In the genomic region with DNA sequence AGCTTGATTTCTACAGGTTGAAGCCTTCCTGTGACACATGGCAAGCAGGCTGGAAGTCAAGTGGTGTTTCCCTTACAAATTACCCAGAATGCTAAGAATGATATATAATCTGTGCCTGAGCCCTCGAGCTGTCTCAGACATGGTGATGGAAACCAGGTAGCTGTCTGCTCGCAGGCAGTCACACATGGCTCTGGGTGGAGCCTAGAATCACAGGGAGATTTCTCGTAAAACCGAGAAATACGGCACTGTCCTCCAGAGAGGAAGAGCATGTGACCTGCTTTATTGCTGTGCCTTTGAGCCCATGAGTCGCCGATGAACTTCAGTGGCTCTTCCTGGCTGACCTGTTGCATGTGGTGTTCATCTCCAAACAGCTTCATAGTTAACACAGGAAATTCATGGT, we compare ENCODE assay signal across 1 cellular context.
TF ChIP-seq lines count a peak whose summit lies in the region.

No MANE protein-coding gene starts in this region.

TF ChIP-seq in GM23338, 12 proteins besides CTCF, POLR2A, EP300 and RAD21 (continued from another document):
- TF ChIP-seq EZH2 (IDR thresholded peaks at IDR 0.05; ENCODE audit: low read depth, unreplicated experiment): no peak
- TF ChIP-seq, protein P1, sequence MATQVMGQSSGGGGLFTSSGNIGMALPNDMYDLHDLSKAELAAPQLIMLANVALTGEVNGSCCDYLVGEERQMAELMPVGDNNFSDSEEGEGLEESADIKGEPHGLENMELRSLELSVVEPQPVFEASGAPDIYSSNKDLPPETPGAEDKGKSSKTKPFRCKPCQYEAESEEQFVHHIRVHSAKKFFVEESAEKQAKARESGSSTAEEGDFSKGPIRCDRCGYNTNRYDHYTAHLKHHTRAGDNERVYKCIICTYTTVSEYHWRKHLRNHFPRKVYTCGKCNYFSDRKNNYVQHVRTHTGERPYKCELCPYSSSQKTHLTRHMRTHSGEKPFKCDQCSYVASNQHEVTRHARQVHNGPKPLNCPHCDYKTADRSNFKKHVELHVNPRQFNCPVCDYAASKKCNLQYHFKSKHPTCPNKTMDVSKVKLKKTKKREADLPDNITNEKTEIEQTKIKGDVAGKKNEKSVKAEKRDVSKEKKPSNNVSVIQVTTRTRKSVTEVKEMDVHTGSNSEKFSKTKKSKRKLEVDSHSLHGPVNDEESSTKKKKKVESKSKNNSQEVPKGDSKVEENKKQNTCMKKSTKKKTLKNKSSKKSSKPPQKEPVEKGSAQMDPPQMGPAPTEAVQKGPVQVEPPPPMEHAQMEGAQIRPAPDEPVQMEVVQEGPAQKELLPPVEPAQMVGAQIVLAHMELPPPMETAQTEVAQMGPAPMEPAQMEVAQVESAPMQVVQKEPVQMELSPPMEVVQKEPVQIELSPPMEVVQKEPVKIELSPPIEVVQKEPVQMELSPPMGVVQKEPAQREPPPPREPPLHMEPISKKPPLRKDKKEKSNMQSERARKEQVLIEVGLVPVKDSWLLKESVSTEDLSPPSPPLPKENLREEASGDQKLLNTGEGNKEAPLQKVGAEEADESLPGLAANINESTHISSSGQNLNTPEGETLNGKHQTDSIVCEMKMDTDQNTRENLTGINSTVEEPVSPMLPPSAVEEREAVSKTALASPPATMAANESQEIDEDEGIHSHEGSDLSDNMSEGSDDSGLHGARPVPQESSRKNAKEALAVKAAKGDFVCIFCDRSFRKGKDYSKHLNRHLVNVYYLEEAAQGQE (IDR thresholded peaks at IDR 0.05; ENCODE audit: unreplicated experiment): no peak
- no peak for TF ChIP-seq JUNB (IDR thresholded peaks at IDR 0.05; ENCODE audit: unreplicated experiment)
- no peak for TF ChIP-seq NANOG (IDR thresholded peaks at IDR 0.05; ENCODE audit: borderline replicate concordance)
- no peak for TF ChIP-seq STAT1 (IDR thresholded peaks at IDR 0.05; ENCODE audit: unreplicated experiment)
- no peak for TF ChIP-seq ZNF331 (CRISPR knock-in tag; IDR thresholded peaks at IDR 0.05; ENCODE audit: low read depth)
- TF ChIP-seq EZH2phosphoT487 (IDR thresholded peaks at IDR 0.05; ENCODE audit: unreplicated experiment): no peak
- no peak for TF ChIP-seq POLR2AphosphoS5 (IDR thresholded peaks at IDR 0.05; ENCODE audit: low read depth)
